8 cellular contexts compared by ENCODE assay signal in the genomic region with DNA sequence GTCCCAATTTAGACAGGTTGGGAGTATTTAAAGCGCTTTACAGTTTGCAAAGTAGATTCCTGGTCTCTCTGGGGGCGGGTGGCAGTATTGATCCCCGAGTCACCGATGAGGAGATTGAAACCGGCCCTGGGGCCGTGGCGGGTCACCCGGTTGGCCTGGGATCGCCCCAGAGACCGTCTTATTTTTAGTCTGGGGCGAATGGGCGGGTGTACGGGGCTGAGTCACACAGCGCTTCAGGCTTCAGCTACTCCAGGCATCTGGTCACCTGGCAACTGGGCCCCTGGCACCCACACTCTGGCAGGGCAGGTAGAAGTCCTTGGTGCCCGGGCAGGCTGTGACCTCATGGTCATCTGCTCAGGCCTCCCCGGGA. TPM values are rescaled to one million over a fixed set of nuclear protein-coding genes. Genes with fewer than 3 reads are reported as not detected.
DNase-seq lines count a peak whose midpoint lies in the region; ATAC-seq, FAIRE-seq and TF ChIP-seq lines count a peak whose summit lies in the region.

No MANE protein-coding gene starts in this region.

- DNase-seq in DMS53 treated with DMSO at 0.1 percent for 48 hours (lab: John Stamatoyannopoulos, UW; ENCODE audit: unreplicated experiment) (peak; percentile 27), HCT116 (ENCODE audit: low read depth, low spot score) (no peak), SW480 (ENCODE audit: low spot score) (peak; percentile 79), HepG2 (ENCODE audit: low spot score) (peak; percentile 24), globus pallidus (ENCODE audit: low spot score) (no peak), T-helper 9 cell (no peak)
- peak; percentile 57 for DNase-seq in stimulated activated naive CD8-positive, alpha-beta T cell treated with anti-CD3 and anti-CD28 coated beads, Interleukin-15, Interleukin-2, amounts not matched to agents 100 U/mL and 50 U/mL, for 24 hours

- H3K27me3 Mint-ChIP-seq in dendritic cell treated with granulocyte-macrophage colony-stimulating factor and Interleukin-4, amounts not matched to agents 40 ng/mL and 50 ng/mL, for 4 days, result no peaks in the 10 kb centered on the region

- no peaks in the 10 kb centered on the region for H3K9me2 ChIP-seq in HCT116 (ENCODE audit: insufficient read depth)

- peaks cover 33 to 43% of the 10 kb centered on the region in 2 experiments for H3K4me1 ChIP-seq in HCT116 (ENCODE audit: control insufficient read depth in 1 of 2, insufficient read depth in 2 of 2, low read length in 2 of 2)
- peaks cover 34% of the 10 kb centered on the region for H3K4me1 ChIP-seq in HepG2 (ENCODE audit: insufficient read depth, low read length)

- H4K20me1 ChIP-seq in HCT116 (ENCODE audit: insufficient read depth) (no peaks in the 10 kb centered on the region), HepG2 (ENCODE audit: insufficient read depth, low read length) (peaks cover 8% of the 10 kb centered on the region; the same call in 1 of the 2 replicates)

- no peaks in the 10 kb centered on the region for H3K9me3 ChIP-seq in HCT116 (ENCODE audit: control insufficient read depth in 1 of 2, insufficient read depth in 1 of 2, low read depth in 1 of 2, low read length in 2 of 2)
- H3K9me3 ChIP-seq in HepG2 (ENCODE audit: low read length), result no peaks in the 10 kb centered on the region

- H3K9me3 Mint-ChIP-seq in dendritic cell treated with granulocyte-macrophage colony-stimulating factor and Interleukin-4, amounts not matched to agents 40 ng/mL and 50 ng/mL, for 4 days, result no peaks in the 10 kb centered on the region

- peak overlapping the region; percentile 94 for H3K27ac ChIP-seq in HCT116 (ENCODE audit: low read depth, low read length)
- peak overlapping the region; percentile 83 for H3K27ac ChIP-seq in HepG2 (ENCODE audit: extremely low read length, insufficient read depth, low read length)

- in situ Hi-C loops in HepG2 (cut with HindIII; ENCODE audit: extremely low pct_ligation_motif_present, low pct_unique_long_range_greater_than_20kb), result no loop called here

- H3K36me3 Mint-ChIP-seq in dendritic cell treated with granulocyte-macrophage colony-stimulating factor and Interleukin-4, amounts not matched to agents 40 ng/mL and 50 ng/mL, for 4 days (ENCODE audit: low read depth), result peaks cover 56% of the 10 kb centered on the region

- RAD21 ChIA-PET in HCT116 (lab: Charles Lee; ENCODE audit: low non-redundant PET in 1 of 2, low total read pairs in 2 of 2, uncharacterized antibody in 2 of 2, unreplicated experiment in 2 of 2), result no interaction called here

- BruUV-seq in HCT116 (replicated peaks; lab: Mats Ljungman, UMichigan) (no TSS peak), HepG2 (replicated peaks; lab: Mats Ljungman, UMichigan) (no TSS peak)

- H3K4me3 Mint-ChIP-seq in dendritic cell treated with granulocyte-macrophage colony-stimulating factor and Interleukin-4, amounts not matched to agents 40 ng/mL and 50 ng/mL, for 4 days, result peak overlapping the region; percentile 82

- TF ChIP-seq POLR2A in HCT116 (IDR thresholded peaks at IDR 0.05; ENCODE audit: borderline replicate concordance, extremely low read depth, insufficient read depth, insufficient read length) (no peak), HepG2 (IDR thresholded peaks at IDR 0.05; ENCODE audit: insufficient read depth in 1 of 2, low read depth in 2 of 2, low read length in 2 of 2) (no peak)

- H3K27me3 ChIP-seq in HCT116 (ENCODE audit: insufficient read depth, low read length) (no peaks in the 10 kb centered on the region), HepG2 (ENCODE audit: control insufficient read depth in 1 of 2, insufficient read depth in 2 of 2, low read length in 2 of 2) (no peaks in the 10 kb centered on the region; a peak in 1 of 5 replicates)

- H3K9ac ChIP-seq in HCT116 (ENCODE audit: low read length), result peak overlapping the region; percentile 86
- peak overlapping the region; percentile 80 for H3K9ac ChIP-seq in HepG2 (ENCODE audit: insufficient read depth, low read depth, low read length)

- H3K4me1 Mint-ChIP-seq in dendritic cell treated with granulocyte-macrophage colony-stimulating factor and Interleukin-4, amounts not matched to agents 40 ng/mL and 50 ng/mL, for 4 days (ENCODE audit: low read depth), result peaks cover 56% of the 10 kb centered on the region

- no peak for TF ChIP-seq CTCF in HCT116 (IDR thresholded peaks at IDR 0.05 in 2 of 3, conservative IDR thresholded peaks at IDR 0.05 in 1 of 3; ENCODE audit: borderline replicate concordance in 1 of 3, insufficient read depth in 1 of 3, low read depth in 2 of 3, low read length in 2 of 3)
- TF ChIP-seq CTCF in HepG2 (CRISPR knock-in tag; IDR thresholded peaks at IDR 0.05), result no peak

- peak overlapping the region; percentile 99 for H3K4me2 ChIP-seq in HCT116 (ENCODE audit: low read length)
- peak overlapping the region; percentile 97 for H3K4me2 ChIP-seq in HepG2 (ENCODE audit: low read depth, low read length)

- TF ChIP-seq EP300 in HepG2 (IDR thresholded peaks at IDR 0.05; ENCODE audit: low read depth in 2 of 2, low read length in 2 of 2), result no peak
- no peak for TF ChIP-seq EP300 in HepG2 (CRISPR knock-in tag; IDR thresholded peaks at IDR 0.05; ENCODE audit: borderline replicate concordance)

- H3K79me2 ChIP-seq in HCT116 (ENCODE audit: insufficient read depth, low read length) (peaks cover 40% of the 10 kb centered on the region), HepG2 (ENCODE audit: insufficient read depth, low read length) (peaks cover 28% of the 10 kb centered on the region)

- H2AFZ ChIP-seq in HCT116 (ENCODE audit: low read depth, low read length, poor library complexity, severe bottlenecking) (no peak overlapping the region), HepG2 (ENCODE audit: low read length) (no peak overlapping the region)

- 0% methylated on average over 8 of the region's 16 CpGs for WGBS in HepG2 (ENCODE audit: low lambda C conversion rate)

- TF ChIP-seq RAD21 in HCT116 (IDR thresholded peaks at IDR 0.05; ENCODE audit: low read depth) (no peak), HepG2 (CRISPR knock-in tag; IDR thresholded peaks at IDR 0.05) (no peak)

- POLR2A ChIA-PET in HCT116 (lab: Charles Lee), result interaction anchor here (0.6 kb wide), 1 partner anchor 46 kb away, joined by 3 read pairs; no protein-coding TSS in a partner anchor
- POLR2A ChIA-PET in HepG2 (lab: Yijun Ruan, JAX), result interaction anchor here (1.0 to 2.7 kb wide), 4 partner anchors 14 to 102 kb away, joined by 3 to 7 read pairs (median 4); a partner anchor contains a TSS

- no peak for FAIRE-seq in HepG2 (lab: Jason Lieb, UNC)

- peak overlapping the region; percentile 55 to 86 for H3K4me3 ChIP-seq in HCT116 (replicated peaks in 1 of 2; ENCODE audit: low read depth in 1 of 2, low read length in 2 of 2)
- peak overlapping the region; percentile 75 to 82 (median 81) for H3K4me3 ChIP-seq in HepG2 (replicated peaks in 1 of 3; ENCODE audit: insufficient read depth in 1 of 3, low read depth in 2 of 3, low read length in 3 of 3)

- H3K27ac Mint-ChIP-seq in dendritic cell treated with granulocyte-macrophage colony-stimulating factor and Interleukin-4, amounts not matched to agents 40 ng/mL and 50 ng/mL, for 4 days, result peak overlapping the region; percentile 75

- intact Hi-C loops in HCT116 (cut with micrococcal nuclease), result loop anchor here (2.0 to 5.0 kb wide), 2 partner anchors 36 to 51 kb away; a partner anchor contains a TSS
- intact Hi-C loops in dendritic cell treated with granulocyte-macrophage colony-stimulating factor and Interleukin-4, amounts not matched to agents 40 ng/mL and 50 ng/mL, for 4 days (cut with micrococcal nuclease), result no loop called here
- intact Hi-C loops in HepG2 (cut with micrococcal nuclease; ENCODE audit: unreplicated experiment), result no loop called here

- no peak; the same call in 1 of the 2 replicates for ATAC-seq in HCT116
- peak; percentile 8 for ATAC-seq in HepG2
- no peak for ATAC-seq in stimulated activated naive CD8-positive, alpha-beta T cell treated with anti-CD3 and anti-CD28 coated beads, Interleukin-15, Interleukin-2, amounts not matched to agents 100 U/mL and 50 U/mL, for 24 hours

- H3K36me3 ChIP-seq in HCT116 (ENCODE audit: control insufficient read depth in 1 of 2, insufficient read depth in 2 of 2, low read length in 2 of 2) (peaks cover 5 to 8% of the 10 kb centered on the region in 2 experiments; a peak in 3 of 4 replicates), HepG2 (replicated peaks in 1 of 2; ENCODE audit: control insufficient read depth in 1 of 2, insufficient read depth in 2 of 2, low read length in 2 of 2) (peaks cover 4 to 27% of the 10 kb centered on the region in 2 experiments; a peak in 4 of 5 replicates)

- CTCF ChIA-PET in HCT116 (lab: Charles Lee) (no interaction called here), HepG2 (lab: Yijun Ruan, JAX; ENCODE audit: low intra/inter-chr PET ratio, low total read pairs) (no interaction called here)

RNA-seq across cellular contexts. Expression of a gene that starts 0.7 kb away (rescaled TPM):
- total RNA-seq in HCT116 (2021; ENCODE audit: unreplicated experiment) (9.3 TPM), HepG2 (2016; rRNA removed; fragmentation: Illumina TruSeq; extraction: Trizol) (8.0 and 8.2 TPM in 2 replicates)
- polyA plus RNA-seq in HCT116 (2012), result 7.3 and 9.9 TPM in 2 replicates
- total RNA-seq in HepG2 (2016; cell fraction: cytosol; rRNA removed; fragmentation: Illumina TruSeq; extraction: Trizol; ENCODE audit: low read depth), result 1.4 and 1.9 TPM in 2 replicates
- 6.8 and 9.6 TPM in 2 replicates for total RNA-seq in HepG2 (2016; cell fraction: insoluble cytoplasmic fraction; rRNA removed; fragmentation: Illumina TruSeq; extraction: Trizol)
- total RNA-seq in HepG2 (2016; cell fraction: membrane; rRNA removed; fragmentation: Illumina TruSeq; extraction: Trizol), result 2.5 and 2.9 TPM in 2 replicates
- 11.8 and 12.5 TPM in 2 replicates for total RNA-seq in HepG2 (2016; cell fraction: nucleus; rRNA removed; fragmentation: Illumina TruSeq; extraction: Trizol)
- polyA plus RNA-seq in HepG2 (2011; rRNA removed), result 6.0 and 9.5 TPM in 2 replicates
- 10.8 and 16.3 TPM in 2 replicates for polyA plus RNA-seq in HepG2 (2011; cell fraction: cytosol; rRNA removed)
- 40.2 and 48.1 TPM in 2 replicates for polyA plus RNA-seq in HepG2 (2011; cell fraction: nucleus; rRNA removed)
- polyA plus RNA-seq in HepG2 (2012), result 4.3 and 5.9 TPM in 2 replicates
- 0.40 and 0.46 TPM in 2 replicates for polyA plus RNA-seq in HepG2 (2016; cell fraction: cytosol; fragmentation: Illumina TruSeq; extraction: Trizol; ENCODE audit: low read depth)
- polyA plus RNA-seq in HepG2 (2016; cell fraction: insoluble cytoplasmic fraction; fragmentation: Illumina TruSeq; extraction: Trizol; ENCODE audit: low read depth), result 3.5 and 3.7 TPM in 2 replicates
- polyA plus RNA-seq in HepG2 (2016; cell fraction: membrane; fragmentation: Illumina TruSeq; extraction: Trizol; ENCODE audit: low read depth), result 1.1 and 1.2 TPM in 2 replicates
- 8.4 and 11.9 TPM in 2 replicates for polyA plus RNA-seq in HepG2 (2016; cell fraction: nucleus; fragmentation: Illumina TruSeq; extraction: Trizol; ENCODE audit: insufficient read depth, low read depth)
- polyA minus RNA-seq in HepG2 (2011; rRNA and poly(A)+ RNA removed; ENCODE audit: low replicate concordance), result 12.7 and 29.1 TPM in 2 replicates
- polyA minus RNA-seq in HepG2 (2011; cell fraction: cytosol; rRNA and poly(A)+ RNA removed), result 7.4 and 9.1 TPM in 2 replicates
- polyA minus RNA-seq in HepG2 (2011; cell fraction: nucleus; rRNA and poly(A)+ RNA removed), result 18.0 and 20.5 TPM in 2 replicates

RNA-seq across cellular contexts. Expression of a gene that starts 2.6 kb away (rescaled TPM):
- 264 TPM for total RNA-seq in HCT116 (2021; ENCODE audit: unreplicated experiment)
- 312 and 354 TPM in 2 replicates for polyA plus RNA-seq in HCT116 (2012)
- 130 and 135 TPM in 2 replicates for total RNA-seq in HepG2 (2016; rRNA removed; fragmentation: Illumina TruSeq; extraction: Trizol)
- total RNA-seq in HepG2 (2016; cell fraction: cytosol; rRNA removed; fragmentation: Illumina TruSeq; extraction: Trizol; ENCODE audit: low read depth), result 20.5 and 23.1 TPM in 2 replicates
- 123 and 124 TPM in 2 replicates for total RNA-seq in HepG2 (2016; cell fraction: insoluble cytoplasmic fraction; rRNA removed; fragmentation: Illumina TruSeq; extraction: Trizol)
- total RNA-seq in HepG2 (2016; cell fraction: membrane; rRNA removed; fragmentation: Illumina TruSeq; extraction: Trizol), result 56.6 and 58.5 TPM in 2 replicates
- 79.3 and 83.0 TPM in 2 replicates for total RNA-seq in HepG2 (2016; cell fraction: nucleus; rRNA removed; fragmentation: Illumina TruSeq; extraction: Trizol)
- polyA plus RNA-seq in HepG2 (2011; rRNA removed), result 303 and 324 TPM in 2 replicates
- polyA plus RNA-seq in HepG2 (2011; cell fraction: cytosol; rRNA removed), result 189 and 265 TPM in 2 replicates
- polyA plus RNA-seq in HepG2 (2011; cell fraction: nucleus; rRNA removed), result 685 and 845 TPM in 2 replicates
- polyA plus RNA-seq in HepG2 (2012), result 108 and 130 TPM in 2 replicates
- 15.6 and 17.4 TPM in 2 replicates for polyA plus RNA-seq in HepG2 (2016; cell fraction: cytosol; fragmentation: Illumina TruSeq; extraction: Trizol; ENCODE audit: low read depth)
- polyA plus RNA-seq in HepG2 (2016; cell fraction: insoluble cytoplasmic fraction; fragmentation: Illumina TruSeq; extraction: Trizol; ENCODE audit: low read depth), result 140 and 172 TPM in 2 replicates
- 37.0 and 39.8 TPM in 2 replicates for polyA plus RNA-seq in HepG2 (2016; cell fraction: membrane; fragmentation: Illumina TruSeq; extraction: Trizol; ENCODE audit: low read depth)
- polyA plus RNA-seq in HepG2 (2016; cell fraction: nucleus; fragmentation: Illumina TruSeq; extraction: Trizol; ENCODE audit: insufficient read depth, low read depth), result 198 and 202 TPM in 2 replicates
- polyA minus RNA-seq in HepG2 (2011; rRNA and poly(A)+ RNA removed; ENCODE audit: low replicate concordance), result 413 and 442 TPM in 2 replicates
- polyA minus RNA-seq in HepG2 (2011; cell fraction: cytosol; rRNA and poly(A)+ RNA removed), result 159 and 175 TPM in 2 replicates
- 95.7 and 108 TPM in 2 replicates for polyA minus RNA-seq in HepG2 (2011; cell fraction: nucleus; rRNA and poly(A)+ RNA removed)

RNA-seq across cellular contexts. Expression of a gene that starts 35.7 kb away (rescaled TPM):
- total RNA-seq in HCT116 (2021; ENCODE audit: unreplicated experiment) (44.3 TPM), HepG2 (2016; rRNA removed; fragmentation: Illumina TruSeq; extraction: Trizol) (15.3 and 19.7 TPM in 2 replicates)
- polyA plus RNA-seq in HCT116 (2012), result 31.7 and 34.1 TPM in 2 replicates
- 2.3 and 2.6 TPM in 2 replicates for total RNA-seq in HepG2 (2016; cell fraction: cytosol; rRNA removed; fragmentation: Illumina TruSeq; extraction: Trizol; ENCODE audit: low read depth)
- 15.3 and 17.1 TPM in 2 replicates for total RNA-seq in HepG2 (2016; cell fraction: insoluble cytoplasmic fraction; rRNA removed; fragmentation: Illumina TruSeq; extraction: Trizol)
- 8.6 and 9.8 TPM in 2 replicates for total RNA-seq in HepG2 (2016; cell fraction: membrane; rRNA removed; fragmentation: Illumina TruSeq; extraction: Trizol)
- 8.6 and 10.2 TPM in 2 replicates for total RNA-seq in HepG2 (2016; cell fraction: nucleus; rRNA removed; fragmentation: Illumina TruSeq; extraction: Trizol)
- polyA plus RNA-seq in HepG2 (2011; rRNA removed), result 15.0 and 18.8 TPM in 2 replicates
- polyA plus RNA-seq in HepG2 (2011; cell fraction: cytosol; rRNA removed), result 10.4 and 17.8 TPM in 2 replicates
- polyA plus RNA-seq in HepG2 (2011; cell fraction: nucleus; rRNA removed), result 32.9 and 37.7 TPM in 2 replicates
- polyA plus RNA-seq in HepG2 (2012), result 7.1 and 9.0 TPM in 2 replicates
- 1.6 and 1.8 TPM in 2 replicates for polyA plus RNA-seq in HepG2 (2016; cell fraction: cytosol; fragmentation: Illumina TruSeq; extraction: Trizol; ENCODE audit: low read depth)
- polyA plus RNA-seq in HepG2 (2016; cell fraction: insoluble cytoplasmic fraction; fragmentation: Illumina TruSeq; extraction: Trizol; ENCODE audit: low read depth), result 13.7 and 17.7 TPM in 2 replicates
- 5.4 and 6.6 TPM in 2 replicates for polyA plus RNA-seq in HepG2 (2016; cell fraction: membrane; fragmentation: Illumina TruSeq; extraction: Trizol; ENCODE audit: low read depth)
- 15.0 and 16.9 TPM in 2 replicates for polyA plus RNA-seq in HepG2 (2016; cell fraction: nucleus; fragmentation: Illumina TruSeq; extraction: Trizol; ENCODE audit: insufficient read depth, low read depth)
- polyA minus RNA-seq in HepG2 (2011; rRNA and poly(A)+ RNA removed; ENCODE audit: low replicate concordance), result 19.0 and 51.1 TPM in 2 replicates
- 11.7 and 14.3 TPM in 2 replicates for polyA minus RNA-seq in HepG2 (2011; cell fraction: cytosol; rRNA and poly(A)+ RNA removed)
- polyA minus RNA-seq in HepG2 (2011; cell fraction: nucleus; rRNA and poly(A)+ RNA removed), result 8.6 and 10.4 TPM in 2 replicates

RNA-seq across cellular contexts. Expression of a gene that starts 53.7 kb away (rescaled TPM):
- total RNA-seq in HCT116 (2021; ENCODE audit: unreplicated experiment), result 48.8 TPM
- polyA plus RNA-seq in HCT116 (2012), result 17.7 and 24.2 TPM in 2 replicates
- total RNA-seq in HepG2 (2016; rRNA removed; fragmentation: Illumina TruSeq; extraction: Trizol), result 30.7 and 36.8 TPM in 2 replicates
- 13.1 and 14.9 TPM in 2 replicates for total RNA-seq in HepG2 (2016; cell fraction: cytosol; rRNA removed; fragmentation: Illumina TruSeq; extraction: Trizol; ENCODE audit: low read depth)
- total RNA-seq in HepG2 (2016; cell fraction: insoluble cytoplasmic fraction; rRNA removed; fragmentation: Illumina TruSeq; extraction: Trizol), result 27.4 and 35.0 TPM in 2 replicates
- total RNA-seq in HepG2 (2016; cell fraction: membrane; rRNA removed; fragmentation: Illumina TruSeq; extraction: Trizol), result 17.3 and 17.9 TPM in 2 replicates
- total RNA-seq in HepG2 (2016; cell fraction: nucleus; rRNA removed; fragmentation: Illumina TruSeq; extraction: Trizol), result 42.4 and 45.8 TPM in 2 replicates
- polyA plus RNA-seq in HepG2 (2011; rRNA removed), result 15.4 and 16.9 TPM in 2 replicates
- 9.1 and 10.4 TPM in 2 replicates for polyA plus RNA-seq in HepG2 (2011; cell fraction: cytosol; rRNA removed)
- 19.7 and 20.7 TPM in 2 replicates for polyA plus RNA-seq in HepG2 (2011; cell fraction: nucleus; rRNA removed)
- 15.1 and 17.3 TPM in 2 replicates for polyA plus RNA-seq in HepG2 (2012)
- 2.3 and 2.6 TPM in 2 replicates for polyA plus RNA-seq in HepG2 (2016; cell fraction: cytosol; fragmentation: Illumina TruSeq; extraction: Trizol; ENCODE audit: low read depth)
- 21.2 and 22.7 TPM in 2 replicates for polyA plus RNA-seq in HepG2 (2016; cell fraction: insoluble cytoplasmic fraction; fragmentation: Illumina TruSeq; extraction: Trizol; ENCODE audit: low read depth)
- polyA plus RNA-seq in HepG2 (2016; cell fraction: membrane; fragmentation: Illumina TruSeq; extraction: Trizol; ENCODE audit: low read depth), result 6.3 and 6.6 TPM in 2 replicates
- 55.0 and 64.3 TPM in 2 replicates for polyA plus RNA-seq in HepG2 (2016; cell fraction: nucleus; fragmentation: Illumina TruSeq; extraction: Trizol; ENCODE audit: insufficient read depth, low read depth)
- 49.6 and 93.1 TPM in 2 replicates for polyA minus RNA-seq in HepG2 (2011; rRNA and poly(A)+ RNA removed; ENCODE audit: low replicate concordance)
- polyA minus RNA-seq in HepG2 (2011; cell fraction: cytosol; rRNA and poly(A)+ RNA removed), result 17.6 TPM in 2 replicates
- polyA minus RNA-seq in HepG2 (2011; cell fraction: nucleus; rRNA and poly(A)+ RNA removed), result 46.6 and 52.9 TPM in 2 replicates

RNA-seq across cellular contexts. Expression of a gene that starts 54.0 kb away (rescaled TPM):
- 12.7 TPM for total RNA-seq in HCT116 (2021; ENCODE audit: unreplicated experiment)
- polyA plus RNA-seq in HCT116 (2012), result 6.7 and 7.2 TPM in 2 replicates
- 11.8 and 16.6 TPM in 2 replicates for total RNA-seq in HepG2 (2016; rRNA removed; fragmentation: Illumina TruSeq; extraction: Trizol)
- total RNA-seq in HepG2 (2016; cell fraction: cytosol; rRNA removed; fragmentation: Illumina TruSeq; extraction: Trizol; ENCODE audit: low read depth), result 1.3 and 1.4 TPM in 2 replicates
- 11.9 and 13.2 TPM in 2 replicates for total RNA-seq in HepG2 (2016; cell fraction: insoluble cytoplasmic fraction; rRNA removed; fragmentation: Illumina TruSeq; extraction: Trizol)
- 6.2 and 6.5 TPM in 2 replicates for total RNA-seq in HepG2 (2016; cell fraction: membrane; rRNA removed; fragmentation: Illumina TruSeq; extraction: Trizol)
- 11.0 and 13.5 TPM in 2 replicates for total RNA-seq in HepG2 (2016; cell fraction: nucleus; rRNA removed; fragmentation: Illumina TruSeq; extraction: Trizol)
- 7.6 and 7.7 TPM in 2 replicates for polyA plus RNA-seq in HepG2 (2011; rRNA removed)
- polyA plus RNA-seq in HepG2 (2011; cell fraction: cytosol; rRNA removed), result 5.1 and 5.4 TPM in 2 replicates
- 12.3 and 12.5 TPM in 2 replicates for polyA plus RNA-seq in HepG2 (2011; cell fraction: nucleus; rRNA removed)
- 7.5 and 8.8 TPM in 2 replicates for polyA plus RNA-seq in HepG2 (2012)
- 0.59 and 0.60 TPM in 2 replicates for polyA plus RNA-seq in HepG2 (2016; cell fraction: cytosol; fragmentation: Illumina TruSeq; extraction: Trizol; ENCODE audit: low read depth)
- 7.3 and 9.5 TPM in 2 replicates for polyA plus RNA-seq in HepG2 (2016; cell fraction: insoluble cytoplasmic fraction; fragmentation: Illumina TruSeq; extraction: Trizol; ENCODE audit: low read depth)
- 1.6 and 1.8 TPM in 2 replicates for polyA plus RNA-seq in HepG2 (2016; cell fraction: membrane; fragmentation: Illumina TruSeq; extraction: Trizol; ENCODE audit: low read depth)
- 14.1 and 15.0 TPM in 2 replicates for polyA plus RNA-seq in HepG2 (2016; cell fraction: nucleus; fragmentation: Illumina TruSeq; extraction: Trizol; ENCODE audit: insufficient read depth, low read depth)
- 14.3 and 17.2 TPM in 2 replicates for polyA minus RNA-seq in HepG2 (2011; rRNA and poly(A)+ RNA removed; ENCODE audit: low replicate concordance)
- 7.2 and 9.1 TPM in 2 replicates for polyA minus RNA-seq in HepG2 (2011; cell fraction: cytosol; rRNA and poly(A)+ RNA removed)
- 17.6 and 19.5 TPM in 2 replicates for polyA minus RNA-seq in HepG2 (2011; cell fraction: nucleus; rRNA and poly(A)+ RNA removed)

Comparison
In these comparisons a context has a peak if more than half of its experiments do, and no peak if none do; other contexts are left out.
1. DNase-seq: peak in DMS53 treated with DMSO at 0.1 percent for 48 hours (single experiment), SW480 (single experiment), HepG2 (single experiment) and stimulated activated naive CD8-positive, alpha-beta T cell treated with anti-CD3 and anti-CD28 coated beads, Interleukin-15, Interleukin-2, amounts not matched to agents 100 U/mL and 50 U/mL, for 24 hours (single experiment); none in HCT116 (single experiment), globus pallidus (single experiment) and T-helper 9 cell (single experiment).